In genomic region chr16:2720719-2721633, GRCh38 we compare ENCODE assay signal across 1 cellular context.
A peak's percentile ranks its signal among the peaks of the same experiment; 100 is the strongest.
TF ChIP-seq lines count a peak whose summit lies in the region.

No MANE protein-coding gene starts in this region.

TF ChIP-seq in GM12878, 131 proteins besides CTCF, POLR2A, EP300 and RAD21 (continues in another document):
- TF ChIP-seq MEF2A (IDR thresholded peaks at IDR 0.05; ENCODE audit: insufficient read depth, low read depth, low read length) (0 out of 2 replicates have a peak, but pooled peaks have one; percentile 34), TBL1XR1 (IDR thresholded peaks at IDR 0.05; ENCODE audit: low read depth, low read length) (0 out of 2 replicates have a peak, but pooled peaks have one; percentile 13), CREM (IDR thresholded peaks at IDR 0.05; ENCODE audit: low read depth) (peak; percentile 98), RUNX3 (IDR thresholded peaks at IDR 0.05; ENCODE audit: low read length) (peak; percentile 43), BMI1 (IDR thresholded peaks at IDR 0.05; ENCODE audit: borderline replicate concordance) (no peak), NKRF (conservative IDR thresholded peaks at IDR 0.05) (peak; percentile 46; the same call in 1 of the 2 replicates), SUPT20H (IDR thresholded peaks at IDR 0.05; ENCODE audit: borderline replicate concordance, control insufficient read depth, low read depth, low read length) (no peak), SIN3A (IDR thresholded peaks at IDR 0.05; ENCODE audit: low read depth, low read length) (peak; percentile 76), EGR1 (IDR thresholded peaks at IDR 0.05; ENCODE audit: borderline replicate concordance in 1 of 2, low read depth in 2 of 2, low read length in 2 of 2) (peak; percentile 61 to 68), SUZ12 (IDR thresholded peaks at IDR 0.05; ENCODE audit: unreplicated experiment) (no peak), IKZF1 (conservative IDR thresholded peaks at IDR 0.05) (peak; percentile 77), POLR2AphosphoS5 (IDR thresholded peaks at IDR 0.05; ENCODE audit: low read length) (no peak), STAT3 (IDR thresholded peaks at IDR 0.05; ENCODE audit: low read depth, low read length) (no peak), CREB1 (IDR thresholded peaks at IDR 0.05; ENCODE audit: low read depth) (peak; percentile 96), YY1 (IDR thresholded peaks at IDR 0.05; ENCODE audit: low read depth, low read length) (peak; percentile 80), RB1 (IDR thresholded peaks at IDR 0.05; ENCODE audit: borderline replicate concordance) (0 out of 2 replicates have a peak, but pooled peaks have one; percentile 68), SP1 (IDR thresholded peaks at IDR 0.05; ENCODE audit: low read depth, low read length) (peak; percentile 39), USF1 (IDR thresholded peaks at IDR 0.05; ENCODE audit: borderline replicate concordance, extremely low read length, insufficient read depth, low read depth, low read length) (no peak), SMAD5 (IDR thresholded peaks at IDR 0.05; ENCODE audit: low read depth) (no peak), DPF2 (IDR thresholded peaks at IDR 0.05) (peak; percentile 53; the same call in 1 of the 2 replicates), ETV6 (conservative IDR thresholded peaks at IDR 0.05 in 1 of 2, IDR thresholded peaks at IDR 0.05 in 1 of 2; ENCODE audit: borderline replicate concordance in 1 of 2, low read depth in 1 of 2) (no peak), TCF3 (IDR thresholded peaks at IDR 0.05; ENCODE audit: borderline replicate concordance, insufficient read depth, low read depth, low read length) (no peak; the same call in 1 of the 2 replicates), NR2F1 (conservative IDR thresholded peaks at IDR 0.05) (peak; percentile 71), HDGF (IDR thresholded peaks at IDR 0.05) (no peak), TCF12 (IDR thresholded peaks at IDR 0.05; ENCODE audit: low read depth, low read length) (0 out of 2 replicates have a peak, but pooled peaks have one; percentile 28), SIX5 (IDR thresholded peaks at IDR 0.05; ENCODE audit: low read depth, low read length, severe bottlenecking) (peak; percentile 63), SMC3 (IDR thresholded peaks at IDR 0.05; ENCODE audit: borderline replicate concordance, low read length) (peak; percentile 41; the same call in 1 of the 2 replicates), ZNF207 (IDR thresholded peaks at IDR 0.05; ENCODE audit: borderline replicate concordance) (peak; percentile 49; the same call in 1 of the 2 replicates), ZBTB11 (CRISPR knock-in tag; IDR thresholded peaks at IDR 0.05) (peak; percentile 90), SRF (IDR thresholded peaks at IDR 0.05; ENCODE audit: low read depth in 2 of 2, low read length in 2 of 2) (peak in 1 of 2 experiments; percentile 86; a peak in 2 of 4 replicates), SREBF1 (IDR thresholded peaks at IDR 0.05; ENCODE audit: low read length) (no peak), PRDM15 (CRISPR knock-in tag; IDR thresholded peaks at IDR 0.05) (no peak), TAF1 (IDR thresholded peaks at IDR 0.05; ENCODE audit: borderline replicate concordance, low read depth, low read length) (peak; percentile 65; the same call in 1 of the 2 replicates), HDAC2 (IDR thresholded peaks at IDR 0.05) (no peak), MAX (IDR thresholded peaks at IDR 0.05; ENCODE audit: low read depth, low read length) (0 out of 2 replicates have a peak, but pooled peaks have one; percentile 44), HSF1 (IDR thresholded peaks at IDR 0.05; ENCODE audit: low read depth, low read length) (no peak), TCF7 (IDR thresholded peaks at IDR 0.05; ENCODE audit: borderline replicate concordance) (no peak), USF2 (IDR thresholded peaks at IDR 0.05; ENCODE audit: borderline replicate concordance, low read depth, low read length) (no peak), RELB (IDR thresholded peaks at IDR 0.05; ENCODE audit: low read depth) (no peak), PAX8 (IDR thresholded peaks at IDR 0.05) (no peak), HCFC1 (IDR thresholded peaks at IDR 0.05; ENCODE audit: low read length) (peak; percentile 72), NR2C1 (IDR thresholded peaks at IDR 0.05) (peak; percentile 56; the same call in 1 of the 2 replicates), GATAD2B (conservative IDR thresholded peaks at IDR 0.05; ENCODE audit: low read depth) (peak; percentile 77; the same call in 1 of the 2 replicates), ZNF687 (IDR thresholded peaks at IDR 0.05) (peak; percentile 62; the same call in 1 of the 2 replicates), ATF7 (IDR thresholded peaks at IDR 0.05; ENCODE audit: low read depth) (no peak), NBN (IDR thresholded peaks at IDR 0.05) (0 out of 2 replicates have a peak, but pooled peaks have one; percentile 40), GABPA (IDR thresholded peaks at IDR 0.05; ENCODE audit: low read depth) (peak; percentile 95)
